ENCODE assay signal across 12 cellular contexts in the genomic region with DNA sequence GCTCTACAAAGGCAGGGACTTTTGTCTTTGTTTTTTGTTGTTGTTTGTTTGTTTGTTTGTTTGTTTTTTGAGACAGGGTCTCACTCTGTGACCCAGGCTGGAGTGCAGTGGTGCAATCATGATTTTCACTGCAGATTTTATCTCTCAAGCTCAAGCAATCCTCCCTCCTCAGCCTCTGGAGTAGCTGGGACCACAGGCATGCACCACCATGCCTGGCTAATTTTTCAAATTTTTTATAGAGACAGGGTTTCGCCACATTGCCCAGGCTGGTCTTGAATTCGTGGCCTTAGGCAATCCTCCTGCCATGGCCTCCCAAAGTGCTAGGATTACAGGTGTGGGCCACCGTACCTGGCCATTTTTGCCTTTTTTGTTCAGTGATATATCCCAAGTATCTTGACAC. TPM values are rescaled to one million over a fixed set of nuclear protein-coding genes. Genes with fewer than 3 reads are reported as not detected.
"Had no signal": no experiment of that assay in that cellular context is flagged by ENCODE, and none has a peak within 500 bp of the region (broad histone marks: within the 10 kb centered on the region; RNA-seq: fewer than 3 reads in every experiment).

No MANE protein-coding gene starts in this region.

RNA-seq across cellular contexts. Expression of gene RNASE7, which starts 1.2 kb away (rescaled TPM):
- total RNA-seq: activated CD4-positive, alpha-beta T cell treated with anti-CD3 and anti-CD28 coated beads for 36 hours; activated CD4-positive, alpha-beta T cell treated with anti-CD3 and anti-CD28 coated beads, Interleukin-2, amount 10 ng/mL, durations not matched to agents 7 days and 5 days; activated CD8-positive, alpha-beta T cell treated with anti-CD3 and anti-CD28 coated beads, Interleukin-2, amount 10 ng/mL, durations not matched to agents 7 days and 5 days; activated naive CD4-positive, alpha-beta T cell treated with anti-CD3 and anti-CD28 coated beads for 36 hours; activated naive CD4-positive, alpha-beta T cell treated with anti-CD3 and anti-CD28 coated beads, Interleukin-2, amount 50 U/mL, for 72 hours; ascending aorta; Right ventricle myocardium inferior; SK-MEL-5; T-cell; T-helper 17 cell; WTC11 had no signal
- polyA plus RNA-seq: IgD-negative memory B cell had no signal

RNA-seq across cellular contexts. Expression of gene RNASE13, which starts 6.3 kb away (rescaled TPM):
- total RNA-seq: activated CD4-positive, alpha-beta T cell treated with anti-CD3 and anti-CD28 coated beads for 36 hours; activated CD4-positive, alpha-beta T cell treated with anti-CD3 and anti-CD28 coated beads, Interleukin-2, amount 10 ng/mL, durations not matched to agents 7 days and 5 days; activated CD8-positive, alpha-beta T cell treated with anti-CD3 and anti-CD28 coated beads, Interleukin-2, amount 10 ng/mL, durations not matched to agents 7 days and 5 days; activated naive CD4-positive, alpha-beta T cell treated with anti-CD3 and anti-CD28 coated beads for 36 hours; activated naive CD4-positive, alpha-beta T cell treated with anti-CD3 and anti-CD28 coated beads, Interleukin-2, amount 50 U/mL, for 72 hours; ascending aorta; Right ventricle myocardium inferior; SK-MEL-5; T-cell; T-helper 17 cell; WTC11 had no signal
- polyA plus RNA-seq: IgD-negative memory B cell had no signal

RNA-seq across cellular contexts. Expression of gene TPPP2, which starts 10.9 kb away (rescaled TPM):
- total RNA-seq: activated CD4-positive, alpha-beta T cell treated with anti-CD3 and anti-CD28 coated beads for 36 hours; activated CD4-positive, alpha-beta T cell treated with anti-CD3 and anti-CD28 coated beads, Interleukin-2, amount 10 ng/mL, durations not matched to agents 7 days and 5 days; activated CD8-positive, alpha-beta T cell treated with anti-CD3 and anti-CD28 coated beads, Interleukin-2, amount 10 ng/mL, durations not matched to agents 7 days and 5 days; activated naive CD4-positive, alpha-beta T cell treated with anti-CD3 and anti-CD28 coated beads for 36 hours; activated naive CD4-positive, alpha-beta T cell treated with anti-CD3 and anti-CD28 coated beads, Interleukin-2, amount 50 U/mL, for 72 hours; ascending aorta; SK-MEL-5; T-cell; T-helper 17 cell had no signal
- polyA plus RNA-seq: IgD-negative memory B cell had no signal

RNA-seq across cellular contexts. Expression of gene RNASE8, which starts 16.7 kb away (rescaled TPM):
- total RNA-seq: activated CD4-positive, alpha-beta T cell treated with anti-CD3 and anti-CD28 coated beads for 36 hours; activated CD4-positive, alpha-beta T cell treated with anti-CD3 and anti-CD28 coated beads, Interleukin-2, amount 10 ng/mL, durations not matched to agents 7 days and 5 days; activated CD8-positive, alpha-beta T cell treated with anti-CD3 and anti-CD28 coated beads, Interleukin-2, amount 10 ng/mL, durations not matched to agents 7 days and 5 days; activated naive CD4-positive, alpha-beta T cell treated with anti-CD3 and anti-CD28 coated beads for 36 hours; activated naive CD4-positive, alpha-beta T cell treated with anti-CD3 and anti-CD28 coated beads, Interleukin-2, amount 50 U/mL, for 72 hours; ascending aorta; Right ventricle myocardium inferior; SK-MEL-5; T-cell; T-helper 17 cell; WTC11 had no signal
- polyA plus RNA-seq: IgD-negative memory B cell had no signal
